ENCODE assay signal across 12 cellular contexts in the genomic region with DNA sequence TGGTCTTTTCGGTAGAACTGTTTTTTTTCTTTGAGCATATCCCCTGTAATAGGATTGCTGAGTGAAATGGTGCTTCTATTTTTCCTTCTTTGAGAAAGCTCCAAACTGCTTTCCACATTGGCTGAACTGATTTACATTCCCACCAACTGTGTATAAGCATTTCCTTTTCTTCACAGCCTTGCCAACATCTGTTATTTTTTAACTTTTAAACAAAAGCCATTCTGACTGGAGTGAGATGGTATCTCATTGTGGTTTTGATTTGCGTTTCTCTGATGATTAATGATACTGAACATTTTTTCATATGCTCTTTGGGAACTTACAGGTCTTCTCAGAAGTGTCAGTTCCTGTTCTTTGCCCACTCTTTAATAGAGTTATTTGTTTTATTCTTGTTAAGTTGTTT.
A peak's percentile ranks its signal among the peaks of the same experiment; 100 is the strongest.
DNase-seq lines count a peak whose midpoint lies in the region; ATAC-seq and TF ChIP-seq lines count a peak whose summit lies in the region.
"Had no signal": no experiment of that assay in that cellular context is flagged by ENCODE, and none has a peak within 500 bp of the region (broad histone marks: within the 10 kb centered on the region; RNA-seq: fewer than 3 reads in every experiment).

No MANE protein-coding gene starts in this region.

- no peak for ATAC-seq in HG03097 (IDR thresholded peaks at IDR 0.05; ENCODE audit: low FRiP score, unreplicated experiment)
- ATAC-seq: HCT116 had no signal

- no peaks in the 10 kb centered on the region for H3K27me3 ChIP-seq in BJ (ENCODE audit: control insufficient read depth, insufficient read depth, low read length)
- no peaks in the 10 kb centered on the region for H3K27me3 ChIP-seq in hepatocyte
- H3K27me3 ChIP-seq: SJCRH30 had no signal

- H3K4me1 Mint-ChIP-seq in activated CD4-positive, alpha-beta T cell treated with anti-CD3 and anti-CD28 coated beads, Interleukin-2, amount 10 ng/mL, durations not matched to agents 24 days and 14 days = no peaks in the 10 kb centered on the region

- H2AFZ ChIP-seq in hepatocyte = no peak overlapping the region

- H3K36me3 Mint-ChIP-seq in activated CD4-positive, alpha-beta T cell treated with anti-CD3 and anti-CD28 coated beads, Interleukin-2, amount 10 ng/mL, durations not matched to agents 24 days and 14 days (ENCODE audit: low read depth) = no peaks in the 10 kb centered on the region

- no peaks in the 10 kb centered on the region for H3K79me2 ChIP-seq in hepatocyte

- H3K9me3 ChIP-seq in hepatocyte (ENCODE audit: low read depth) = no peaks in the 10 kb centered on the region
- H3K9me3 ChIP-seq: SJCRH30 had no signal

- no peaks in the 10 kb centered on the region for H3K9me2 ChIP-seq in hepatocyte (replicated peaks; ENCODE audit: insufficient read depth)

- no peak overlapping the region for H3K4me3 Mint-ChIP-seq in activated CD4-positive, alpha-beta T cell treated with anti-CD3 and anti-CD28 coated beads, Interleukin-2, amount 10 ng/mL, durations not matched to agents 24 days and 14 days

- H3K27me3 Mint-ChIP-seq in activated CD4-positive, alpha-beta T cell treated with anti-CD3 and anti-CD28 coated beads, Interleukin-2, amount 10 ng/mL, durations not matched to agents 24 days and 14 days = no peaks in the 10 kb centered on the region

- in situ Hi-C loops in astrocyte of the spinal cord (cut with HindIII; ENCODE audit: low sequenced_read_pairs) = no loop called here

- CTCF ChIA-PET in BJ (lab: Yijun Ruan, JAX) = no interaction called here

- H3K4me2 ChIP-seq in hepatocyte = no peak overlapping the region

- WGBS in hepatocyte (ENCODE audit: low lambda C conversion rate, missing lambda C conversion rate) = 28% methylated on average over 2 of the region's 2 CpGs

- H3K4me1 ChIP-seq in hepatocyte (ENCODE audit: insufficient read depth) = no peaks in the 10 kb centered on the region
- H3K4me1 ChIP-seq: SJCRH30 had no signal

- DNase-seq in BJ (ENCODE audit: low read depth) (peak; percentile 6), HT1080 (ENCODE audit: low read depth) (peak; percentile 15), astrocyte of the spinal cord (ENCODE audit: low read depth, low spot score) (peak; percentile 29), hepatocyte (ENCODE audit: low spot score) (no peak), NCI-H748 (lab: John Stamatoyannopoulos, UW; ENCODE audit: unreplicated experiment) (no peak), NCI-H82 (lab: John Stamatoyannopoulos, UW) (no peak)
- no peak for DNase-seq in activated CD4-positive, alpha-beta T cell treated with anti-CD3 and anti-CD28 coated beads, Interleukin-2, amount 10 ng/mL, durations not matched to agents 24 days and 14 days
- DNase-seq: anterior cingulate cortex, NCI-H2029, SJCRH30 had no signal

- no peaks in the 10 kb centered on the region for H3K9me3 Mint-ChIP-seq in activated CD4-positive, alpha-beta T cell treated with anti-CD3 and anti-CD28 coated beads, Interleukin-2, amount 10 ng/mL, durations not matched to agents 24 days and 14 days

- POLR2A ChIA-PET in BJ (lab: Charles Lee) = no interaction called here

- no peak overlapping the region for H3K4me3 ChIP-seq in BJ (ENCODE audit: low read depth, low read length)
- H3K4me3 ChIP-seq in astrocyte of the spinal cord (ENCODE audit: low read depth, low read length) = no peak overlapping the region
- H3K4me3 ChIP-seq in hepatocyte = no peak overlapping the region
- H3K4me3 ChIP-seq: SJCRH30 had no signal

- H3K27ac Mint-ChIP-seq in activated CD4-positive, alpha-beta T cell treated with anti-CD3 and anti-CD28 coated beads, Interleukin-2, amount 10 ng/mL, durations not matched to agents 24 days and 14 days = no peak overlapping the region

- TF ChIP-seq CTCF in BJ (IDR thresholded peaks at IDR 0.05; ENCODE audit: insufficient read depth, low read depth, low read length) = no peak
- no peak for TF ChIP-seq CTCF in astrocyte of the spinal cord (IDR thresholded peaks at IDR 0.05; ENCODE audit: low read depth, low read length)
- TF ChIP-seq CTCF in hepatocyte (IDR thresholded peaks at IDR 0.05; ENCODE audit: poor library complexity) = no peak

- peak overlapping the region; percentile 0 for H3K27ac ChIP-seq in hepatocyte
- H3K27ac ChIP-seq: SJCRH30 had no signal

- intact Hi-C loops in activated CD4-positive, alpha-beta T cell treated with anti-CD3 and anti-CD28 coated beads, Interleukin-2, amount 10 ng/mL, durations not matched to agents 24 days and 14 days (cut with micrococcal nuclease) = no loop called here

- H3K36me3 ChIP-seq in BJ (ENCODE audit: control insufficient read depth, insufficient read depth, low read length) = no peaks in the 10 kb centered on the region
- no peaks in the 10 kb centered on the region for H3K36me3 ChIP-seq in hepatocyte (replicated peaks; ENCODE audit: insufficient read depth, low read depth)
- H3K36me3 ChIP-seq: SJCRH30 had no signal

- no peaks in the 10 kb centered on the region for H4K20me1 ChIP-seq in hepatocyte (ENCODE audit: insufficient read depth, poor library complexity, severe bottlenecking)

Comparison
In these comparisons a context has a peak if more than half of its experiments do, and no peak if none do; other contexts are left out.
1. DNase-seq: peak in BJ (single experiment), HT1080 (single experiment) and astrocyte of the spinal cord (single experiment); none in hepatocyte (single experiment), NCI-H748 (single experiment), activated CD4-positive, alpha-beta T cell treated with anti-CD3 and anti-CD28 coated beads, Interleukin-2, amount 10 ng/mL, durations not matched to agents 24 days and 14 days (single experiment) and NCI-H82 (single experiment).